8 cellular contexts compared by ENCODE assay signal in genomic region chr11:115504279-115505158, GRCh38. TPM values are rescaled to one million over a fixed set of nuclear protein-coding genes. Genes with fewer than 3 reads are reported as not detected.
DNase-seq lines count a peak whose midpoint lies in the region; ATAC-seq, FAIRE-seq and TF ChIP-seq lines count a peak whose summit lies in the region.

Gene CADM1 (minus strand): TSS chr11:115504415.

- dilution Hi-C loops in keratinocyte (cut with MboI; ENCODE audit: extremely low pct_ligation_motif_present, low sequenced_read_pairs): no loop called here

- H3K4me2 ChIP-seq in keratinocyte (ENCODE audit: control insufficient read depth, extremely low read depth, insufficient read depth, low read depth, low read length): peak within 1 kb of the TSS; percentile 98

- H3K4me1 ChIP-seq in keratinocyte (ENCODE audit: control insufficient read depth, extremely low read depth, insufficient read depth, low read length): peaks cover 22% of the 10 kb centered on the region

- FAIRE-seq in keratinocyte (lab: Jason Lieb, UNC): peak; percentile 77

- H4K20me1 ChIP-seq in keratinocyte (ENCODE audit: control insufficient read depth, extremely low read depth, insufficient read depth, low read length): no peaks in the 10 kb centered on the region

- H2AFZ ChIP-seq in keratinocyte (ENCODE audit: control insufficient read depth, low read length): peak within 1 kb of the TSS; percentile 100

- no peaks in the 10 kb centered on the region for H3K36me3 ChIP-seq in keratinocyte (ENCODE audit: control insufficient read depth in 2 of 2, extremely low read depth in 1 of 2, insufficient read depth in 2 of 2, low read length in 2 of 2)

- DNase-seq in DMS79 treated with DMSO at 0.1 percent for 48 hours (lab: John Stamatoyannopoulos, UW): peak; percentile 100
- DNase-seq in NCI-H2107 treated with DMSO at 0.1 percent for 48 hours (lab: John Stamatoyannopoulos, UW; ENCODE audit: unreplicated experiment): peak; percentile 82
- peak; percentile 46 to 52 for DNase-seq in activated CD4-positive, alpha-beta T cell treated with anti-CD3 and anti-CD28 coated beads for 24 hours (ENCODE audit: low read depth in 2 of 2)
- peak; percentile 60 for DNase-seq in choroid plexus epithelial cell (ENCODE audit: low read depth)
- peak; percentile 50 for DNase-seq in keratinocyte (ENCODE audit: low read depth, low spot score)
- DNase-seq in stimulated activated CD4-positive, alpha-beta T cell treated with anti-CD3 and anti-CD28 coated beads, Interleukin-12 subunit alpha, Interleukin-12 subunit beta, amount 100 ng/mL, for 24 hours (ENCODE audit: low read depth in 2 of 2): peak; percentile 45 to 54

- no peaks in the 10 kb centered on the region for H3K9me3 ChIP-seq in keratinocyte (ENCODE audit: control insufficient read depth, low read depth, low read length)

- ATAC-seq in HG02678 (IDR thresholded peaks at IDR 0.05; ENCODE audit: unreplicated experiment) (peak; percentile 65), GM18502 (IDR thresholded peaks at IDR 0.05; ENCODE audit: poor library complexity, unreplicated experiment) (no peak)

- H3K27me3 ChIP-seq in keratinocyte (ENCODE audit: control insufficient read depth, extremely low read depth, insufficient read depth, low read length): peaks cover 12% of the 10 kb centered on the region

- peak within 1 kb of the TSS; percentile 73 for H3K9ac ChIP-seq in keratinocyte (ENCODE audit: control insufficient read depth, extremely low read depth, insufficient read depth, low read length)

- H3K27ac ChIP-seq in keratinocyte (ENCODE audit: control insufficient read depth, insufficient read depth, low read length): peak within 1 kb of the TSS; percentile 60

- TF ChIP-seq CTCF in choroid plexus epithelial cell (conservative IDR thresholded peaks at IDR 0.05; ENCODE audit: low read depth, low read length) (peak; percentile 49), keratinocyte (optimal IDR thresholded peaks at IDR 0.05 in 1 of 3, IDR thresholded peaks at IDR 0.05 in 1 of 3, conservative IDR thresholded peaks at IDR 0.05 in 1 of 3; ENCODE audit: extremely low read depth in 1 of 3, insufficient read depth in 2 of 3, low read length in 3 of 3) (peak; percentile 54 to 68 (median 65))

- H3K4me3 ChIP-seq in choroid plexus epithelial cell (ENCODE audit: low read depth, low read length): peak within 1 kb of the TSS; percentile 49
- peak within 1 kb of the TSS; percentile 45 to 97 (median 90) for H3K4me3 ChIP-seq in keratinocyte (ENCODE audit: control insufficient read depth in 2 of 3, extremely low read depth in 1 of 3, insufficient read depth in 2 of 3, low read depth in 1 of 3, low read length in 3 of 3)

- no peaks in the 10 kb centered on the region for H3K79me2 ChIP-seq in keratinocyte (ENCODE audit: control insufficient read depth, insufficient read depth, low read length)

- H3K9me1 ChIP-seq in keratinocyte (ENCODE audit: control insufficient read depth, extremely low read depth, insufficient read depth, low read length): no peaks in the 10 kb centered on the region

RNA-seq across cellular contexts. Expression of gene CADM1, which starts in this region (rescaled TPM):
- polyA plus RNA-seq in keratinocyte: 6.9 to 9.5 TPM (median 8.3 TPM) in 3 replicates
- polyA plus RNA-seq in keratinocyte (2011; ENCODE audit: low read depth): 7.0 TPM
- 3.5 and 7.5 TPM in 2 replicates for polyA plus RNA-seq in keratinocyte (2011; cell fraction: cytosol; rRNA removed)
- 9.4 and 11.9 TPM in 2 replicates for polyA plus RNA-seq in keratinocyte (2011; cell fraction: nucleus; rRNA removed)
- 7.0 and 7.4 TPM in 2 replicates for polyA plus RNA-seq in keratinocyte (2012; ENCODE audit: low replicate concordance)
- polyA minus RNA-seq in keratinocyte: 7.8 to 26.4 TPM (median 8.9 TPM) in 3 replicates
- polyA minus RNA-seq in keratinocyte (2011; cell fraction: cytosol; rRNA and poly(A)+ RNA removed): 4.6 TPM
- 14.8 and 21.3 TPM in 2 replicates for polyA minus RNA-seq in keratinocyte (2011; cell fraction: nucleus; rRNA and poly(A)+ RNA removed)

Comparison
In these comparisons a context has a peak if more than half of its experiments do, and no peak if none do; other contexts are left out.
1. DNase-seq: peak in every context shown above with its lines; median percentile 100 in DMS79 treated with DMSO at 0.1 percent for 48 hours; 82 in NCI-H2107 treated with DMSO at 0.1 percent for 48 hours; 60 in choroid plexus epithelial cell; 50 in keratinocyte; 50 in stimulated activated CD4-positive, alpha-beta T cell treated with anti-CD3 and anti-CD28 coated beads, Interleukin-12 subunit alpha, Interleukin-12 subunit beta, amount 100 ng/mL, for 24 hours; 49 in activated CD4-positive, alpha-beta T cell treated with anti-CD3 and anti-CD28 coated beads for 24 hours.